ENCODE assay signal across 12 cellular contexts in genomic region chr22:48223488-48224190, GRCh38.
"Had no signal": no experiment of that assay in that cellular context is flagged by ENCODE, and none has a peak within 500 bp of the region (broad histone marks: within the 10 kb centered on the region; RNA-seq: fewer than 3 reads in every experiment).

No MANE protein-coding gene starts in this region.

- DNase-seq: activated CD4-positive, alpha-beta T cell treated with anti-CD3 and anti-CD28 coated beads, Interleukin-2, amount 50 U/mL, for 4 hours; activated CD4-positive, CD25-positive, alpha-beta regulatory T cell treated with anti-CD3 and anti-CD28 coated beads, Interleukin-2, amount 50 U/mL, for 72 hours; activated CD8-positive, alpha-beta memory T cell treated with anti-CD3 and anti-CD28 coated beads, Interleukin-2, amount 10 ng/mL, durations not matched to agents 7 days and 5 days; activated T-cell treated with anti-CD3 and anti-CD28 coated beads, Interleukin-2, amount 50 U/mL, for 4 hours; brain microvascular endothelial cell; effector CD8-positive, alpha-beta T cell; sigmoid colon; stimulated activated CD4-positive, alpha-beta T cell treated with anti-CD3 and anti-CD28 coated beads, Interleukin-12 subunit alpha, Interleukin-12 subunit beta, amount 100 ng/mL, for 4 hours; stimulated activated naive CD8-positive, alpha-beta T cell treated with anti-CD3 and anti-CD28 coated beads, Interleukin-15, Interleukin-2, amounts not matched to agents 100 U/mL and 50 U/mL, for 24 hours; T-helper 17 cell had no signal

- H3K27me3 ChIP-seq: brain microvascular endothelial cell, hepatocyte, sigmoid colon had no signal

- H3K4me1 ChIP-seq: sigmoid colon had no signal

- H3K27ac ChIP-seq: brain microvascular endothelial cell, hepatocyte, sigmoid colon had no signal

- H3K4me3 ChIP-seq: hepatocyte, lung, sigmoid colon had no signal

- H3K36me3 ChIP-seq: brain microvascular endothelial cell, sigmoid colon had no signal

- H3K9me3 ChIP-seq: sigmoid colon had no signal
